ENCODE assay signal across 20 cellular contexts in genomic region chr6:165636415-165637048, GRCh38. TPM values are rescaled to one million over a fixed set of nuclear protein-coding genes. Genes with fewer than 3 reads are reported as not detected.
DNase-seq lines count a peak whose midpoint lies in the region; ATAC-seq and TF ChIP-seq lines count a peak whose summit lies in the region.
"Had no signal": no experiment of that assay in that cellular context is flagged by ENCODE, and none has a peak within 500 bp of the region (broad histone marks: within the 10 kb centered on the region; RNA-seq: fewer than 3 reads in every experiment).

No MANE protein-coding gene starts in this region.

- H3K4me1 ChIP-seq in HUES48 (ENCODE audit: control insufficient read depth, insufficient read depth, low read length) (peaks cover 40% of the 10 kb centered on the region), iPS-20b (ENCODE audit: insufficient read depth, low read length) (peaks cover 32% of the 10 kb centered on the region)
- H3K4me1 ChIP-seq: testis had no signal

- peak overlapping the region; percentile 65 for H3K4me3 Mint-ChIP-seq in chondrocyte (ENCODE audit: unreplicated experiment)
- H3K4me3 Mint-ChIP-seq: activated naive CD4-positive, alpha-beta T cell treated with anti-CD3 and anti-CD28 coated beads, Interleukin-2, amount 50 U/mL, for 24 hours; memory B cell had no signal

- TF ChIP-seq CTCF in chondrocyte (IDR thresholded peaks at IDR 0.05): no peak

- H3K27me3 ChIP-seq in HUES48 (ENCODE audit: control insufficient read depth, insufficient read depth, low read length) (no peaks in the 10 kb centered on the region), iPS-20b (ENCODE audit: insufficient read depth, low read length) (no peaks in the 10 kb centered on the region)
- H3K27me3 ChIP-seq: testis had no signal

- H3K36me3 ChIP-seq in HUES48 (ENCODE audit: control insufficient read depth, insufficient read depth, low read length) (no peaks in the 10 kb centered on the region), iPS-20b (ENCODE audit: insufficient read depth, low read depth, low read length) (no peaks in the 10 kb centered on the region)
- H3K36me3 ChIP-seq: sigmoid colon had no signal

- H3K4me1 Mint-ChIP-seq in chondrocyte (ENCODE audit: low read depth): peaks cover 53% of the 10 kb centered on the region
- H3K4me1 Mint-ChIP-seq: activated naive CD4-positive, alpha-beta T cell treated with anti-CD3 and anti-CD28 coated beads, Interleukin-2, amount 50 U/mL, for 24 hours; memory B cell had no signal

- H3K4me3 ChIP-seq in HUES48 (ENCODE audit: low read depth, low read length) (peak overlapping the region; percentile 22; the same call in 1 of the 2 replicates), iPS-20b (ENCODE audit: low read length) (peak overlapping the region; percentile 57; the same call in 1 of the 2 replicates)
- H3K4me3 ChIP-seq: testis had no signal

- peak; percentile 13 for ATAC-seq in sciatic nerve
- ATAC-seq in GM18907 (IDR thresholded peaks at IDR 0.05; ENCODE audit: unreplicated experiment): no peak
- ATAC-seq in GM18498 (IDR thresholded peaks at IDR 0.05; ENCODE audit: unreplicated experiment): no peak
- ATAC-seq in GM18870 (IDR thresholded peaks at IDR 0.05; ENCODE audit: unreplicated experiment): no peak

- peak overlapping the region; percentile 93 for H3K27ac Mint-ChIP-seq in chondrocyte (ENCODE audit: unreplicated experiment)
- H3K27ac Mint-ChIP-seq: activated naive CD4-positive, alpha-beta T cell treated with anti-CD3 and anti-CD28 coated beads, Interleukin-2, amount 50 U/mL, for 24 hours; memory B cell had no signal

- no peaks in the 10 kb centered on the region for H3K9me3 ChIP-seq in HUES48 (ENCODE audit: control insufficient read depth, insufficient read depth, low read length)
- H3K9me3 ChIP-seq in iPS-20b (ENCODE audit: insufficient read depth, low read depth, low read length): no peaks in the 10 kb centered on the region
- H3K9me3 ChIP-seq: sigmoid colon, testis had no signal

- H3K36me3 Mint-ChIP-seq in chondrocyte (ENCODE audit: low read depth): no peaks in the 10 kb centered on the region
- H3K36me3 Mint-ChIP-seq: activated naive CD4-positive, alpha-beta T cell treated with anti-CD3 and anti-CD28 coated beads, Interleukin-2, amount 50 U/mL, for 24 hours; memory B cell had no signal

- peak overlapping the region; percentile 39 for H3K27ac ChIP-seq in HUES48 (ENCODE audit: low read depth, low read length)
- no peak overlapping the region for H3K27ac ChIP-seq in iPS-20b (ENCODE audit: low read length)
- H3K27ac ChIP-seq: sigmoid colon, testis had no signal

- no peak overlapping the region for H3K9ac ChIP-seq in HUES48 (ENCODE audit: low read depth, low read length)
- peak overlapping the region; percentile 5; the same call in 1 of the 2 replicates for H3K9ac ChIP-seq in iPS-20b (ENCODE audit: low read depth, low read length)

- H3K9me3 Mint-ChIP-seq in chondrocyte (ENCODE audit: low read depth): no peaks in the 10 kb centered on the region
- H3K9me3 Mint-ChIP-seq: activated naive CD4-positive, alpha-beta T cell treated with anti-CD3 and anti-CD28 coated beads, Interleukin-2, amount 50 U/mL, for 24 hours had no signal

- intact Hi-C loops in sciatic nerve (cut with DNase I): no loop called here

- H3K27me3 Mint-ChIP-seq in chondrocyte (ENCODE audit: low read depth): no peaks in the 10 kb centered on the region

- no peak for DNase-seq in chondrocyte (ENCODE audit: low spot score)
- no peak for DNase-seq in sciatic nerve (ENCODE audit: low spot score)
- no peak for DNase-seq in inferior parietal cortex (ENCODE audit: extremely low spot score)
- DNase-seq: activated CD4-positive, alpha-beta T cell treated with anti-CD3 and anti-CD28 coated beads, Interleukin-2, amount 50 U/mL, for 4 hours; activated T-cell treated with anti-CD3 and anti-CD28 coated beads, Interleukin-2, amount 50 U/mL, for 1 hour; DMS 273 treated with DMSO at 0.1 percent for 48 hours; foreskin fibroblast; NCI-H1092; NCI-H774; sigmoid colon; stimulated activated CD4-positive, alpha-beta T cell treated with anti-CD3 and anti-CD28 coated beads, Interleukin-4, amount 100 ng/mL, for 24 hours; stimulated activated CD8-positive, alpha-beta memory T cell treated with anti-CD3 and anti-CD28 coated beads, Interleukin-4, amount 100 ng/mL, for 48 hours; testis had no signal

RNA-seq across cellular contexts. Expression of gene PDE10A, which starts 26.5 kb away (rescaled TPM):
- total RNA-seq in chondrocyte: 10.4 to 14.3 TPM (median 13.7 TPM) in 3 replicates
- 14.1 TPM for total RNA-seq in sciatic nerve
